ENCODE assay signal across 22 cellular contexts in genomic region chr2:127161176-127162136, GRCh38. TPM values are rescaled to one million over a fixed set of nuclear protein-coding genes. Genes with fewer than 3 reads are reported as not detected.
DNase-seq lines count a peak whose midpoint lies in the region; ATAC-seq and TF ChIP-seq lines count a peak whose summit lies in the region.
"Had no signal": no experiment of that assay in that cellular context is flagged by ENCODE, and none has a peak within 500 bp of the region (broad histone marks: within the 10 kb centered on the region; RNA-seq: fewer than 3 reads in every experiment).

No MANE protein-coding gene starts in this region.

- H3K9me3 ChIP-seq in HEK293 (ENCODE audit: control insufficient read depth, insufficient read depth, low read depth, low read length) (no peaks in the 10 kb centered on the region), WERI-Rb-1 (ENCODE audit: severe bottlenecking) (no peaks in the 10 kb centered on the region), Karpas-422 (ENCODE audit: low read length) (no peaks in the 10 kb centered on the region)
- H3K9me3 ChIP-seq: gastroesophageal sphincter, lower lobe of right lung, psoas muscle, suprapubic skin had no signal

- no peaks in the 10 kb centered on the region for H3K79me2 ChIP-seq in Karpas-422 (ENCODE audit: low read length)

- POLR2A ChIA-PET in HEK293 (lab: Yijun Ruan, JAX): no interaction called here

- no peak overlapping the region for H3K27ac Mint-ChIP-seq in osteocyte (ENCODE audit: unreplicated experiment)
- H3K27ac Mint-ChIP-seq: activated CD4-positive, alpha-beta T cell treated with anti-CD3 and anti-CD28 coated beads, Interleukin-2, amount 10 ng/mL, durations not matched to agents 7 days and 5 days; activated naive CD4-positive, alpha-beta T cell treated with anti-CD3 and anti-CD28 coated beads, Interleukin-2, amount 50 U/mL, for 24 hours; natural killer cell treated with Interleukin-12 subunit alpha and Interleukin-12 subunit beta and Interleukin-15 and Interleukin-18, amount 100 ng/mL, for 72 hours had no signal

- H3K36me3 Mint-ChIP-seq in osteocyte (ENCODE audit: unreplicated experiment): no peaks in the 10 kb centered on the region
- H3K36me3 Mint-ChIP-seq: activated naive CD4-positive, alpha-beta T cell treated with anti-CD3 and anti-CD28 coated beads, Interleukin-2, amount 50 U/mL, for 24 hours; natural killer cell treated with Interleukin-12 subunit alpha and Interleukin-12 subunit beta and Interleukin-15 and Interleukin-18, amount 100 ng/mL, for 72 hours had no signal

- peaks cover 62% of the 10 kb centered on the region for H3K4me1 Mint-ChIP-seq in osteocyte (ENCODE audit: unreplicated experiment)
- H3K4me1 Mint-ChIP-seq: activated naive CD4-positive, alpha-beta T cell treated with anti-CD3 and anti-CD28 coated beads, Interleukin-2, amount 50 U/mL, for 24 hours had no signal

- no peaks in the 10 kb centered on the region for H3K27me3 ChIP-seq in WERI-Rb-1 (ENCODE audit: insufficient read depth, low read depth, severe bottlenecking)
- no peaks in the 10 kb centered on the region for H3K27me3 ChIP-seq in Karpas-422 (ENCODE audit: low read length)
- H3K27me3 ChIP-seq: gastroesophageal sphincter, suprapubic skin had no signal

- H3K36me3 ChIP-seq in HEK293 (ENCODE audit: control insufficient read depth in 2 of 2, insufficient read depth in 1 of 2, low read length in 2 of 2) (no peaks in the 10 kb centered on the region), WERI-Rb-1 (no peaks in the 10 kb centered on the region), Karpas-422 (ENCODE audit: insufficient read depth, low read length) (no peaks in the 10 kb centered on the region)
- H3K36me3 ChIP-seq: gastroesophageal sphincter, lower lobe of right lung, suprapubic skin had no signal

- DNase-seq in WERI-Rb-1 (peak; percentile 78), islet precursor cell (peak; percentile 52), osteocyte (ENCODE audit: extremely low spot score, unreplicated experiment) (peak; percentile 30), amniotic stem cell (lab: John Stamatoyannopoulos, UW) (no peak), Karpas-422 (no peak)
- DNase-seq: activated CD4-positive, alpha-beta T cell treated with anti-CD3 and anti-CD28 coated beads, Interleukin-2, amount 10 ng/mL, durations not matched to agents 7 days and 5 days; cortex of kidney; GF-D8; lower lobe of right lung; psoas muscle; stimulated activated CD8-positive, alpha-beta memory T cell treated with anti-CD3 and anti-CD28 coated beads, Interleukin-4, amount 100 ng/mL, for 48 hours; SW 1271 had no signal

- H3K27ac ChIP-seq in HEK293 (ENCODE audit: extremely low read depth, low read depth, low read length) (no peak overlapping the region), WERI-Rb-1 (peak overlapping the region; percentile 37), Karpas-422 (ENCODE audit: low read length) (no peak overlapping the region)
- H3K27ac ChIP-seq: gastroesophageal sphincter, lower lobe of right lung, psoas muscle, suprapubic skin had no signal

- H3K4me3 ChIP-seq in HEK293 (ENCODE audit: low read depth, low read length) (no peak overlapping the region), WERI-Rb-1 (ENCODE audit: low read depth, low read length) (no peak overlapping the region), Karpas-422 (ENCODE audit: low read length) (no peak overlapping the region)
- H3K4me3 ChIP-seq: gastroesophageal sphincter, GM12878, lower lobe of right lung, psoas muscle, suprapubic skin had no signal

- TF ChIP-seq CTCF in HEK293 (tag by site-specific recombination; IDR thresholded peaks at IDR 0.05) (no peak), WERI-Rb-1 (IDR thresholded peaks at IDR 0.05; ENCODE audit: low read depth, low read length) (no peak), osteocyte (IDR thresholded peaks at IDR 0.05) (no peak)

- H3K9me2 ChIP-seq in Karpas-422 (replicated peaks; ENCODE audit: insufficient read depth, low read length): no peaks in the 10 kb centered on the region

- H3K9ac ChIP-seq in Karpas-422 (ENCODE audit: low read length): no peak overlapping the region

- H3K4me3 Mint-ChIP-seq in osteocyte (ENCODE audit: unreplicated experiment): no peak overlapping the region
- H3K4me3 Mint-ChIP-seq: activated CD4-positive, alpha-beta T cell treated with anti-CD3 and anti-CD28 coated beads, Interleukin-2, amount 10 ng/mL, durations not matched to agents 7 days and 5 days; activated naive CD4-positive, alpha-beta T cell treated with anti-CD3 and anti-CD28 coated beads, Interleukin-2, amount 50 U/mL, for 24 hours; natural killer cell treated with Interleukin-12 subunit alpha and Interleukin-12 subunit beta and Interleukin-15 and Interleukin-18, amount 100 ng/mL, for 72 hours had no signal

- no peaks in the 10 kb centered on the region for H4K20me1 ChIP-seq in Karpas-422 (ENCODE audit: insufficient read depth, low read depth, low read length)

- ATAC-seq in HG02885 (IDR thresholded peaks at IDR 0.05; ENCODE audit: poor library complexity, unreplicated experiment) (no peak), HG02759 (IDR thresholded peaks at IDR 0.05; ENCODE audit: unreplicated experiment) (no peak)
- ATAC-seq: gastroesophageal sphincter; GM12878; lower lobe of right lung; natural killer cell treated with Interleukin-12 subunit alpha and Interleukin-12 subunit beta and Interleukin-15 and Interleukin-18, amount 100 ng/mL, for 72 hours; psoas muscle; Right ventricle myocardium inferior had no signal

- no peaks in the 10 kb centered on the region for H3K4me1 ChIP-seq in HEK293 (ENCODE audit: control insufficient read depth, insufficient read depth, low read length)
- H3K4me1 ChIP-seq in Karpas-422 (ENCODE audit: low read length): no peaks in the 10 kb centered on the region
- H3K4me1 ChIP-seq: lower lobe of right lung, suprapubic skin had no signal

- no peak overlapping the region for H2AFZ ChIP-seq in Karpas-422 (ENCODE audit: low read length)

- CTCF ChIA-PET in HEK293 (lab: Yijun Ruan, JAX): interaction anchor here (1.2 kb wide), 1 partner anchor 94 kb away, joined by 4 read pairs; no protein-coding TSS in a partner anchor

- no peaks in the 10 kb centered on the region for H3K27me3 Mint-ChIP-seq in osteocyte (ENCODE audit: unreplicated experiment)
- H3K27me3 Mint-ChIP-seq: activated naive CD4-positive, alpha-beta T cell treated with anti-CD3 and anti-CD28 coated beads, Interleukin-2, amount 50 U/mL, for 24 hours had no signal

- H3K9me3 Mint-ChIP-seq in osteocyte (ENCODE audit: unreplicated experiment): no peaks in the 10 kb centered on the region
- H3K9me3 Mint-ChIP-seq: activated CD4-positive, alpha-beta T cell treated with anti-CD3 and anti-CD28 coated beads, Interleukin-2, amount 10 ng/mL, durations not matched to agents 7 days and 5 days; activated naive CD4-positive, alpha-beta T cell treated with anti-CD3 and anti-CD28 coated beads, Interleukin-2, amount 50 U/mL, for 24 hours; natural killer cell treated with Interleukin-12 subunit alpha and Interleukin-12 subunit beta and Interleukin-15 and Interleukin-18, amount 100 ng/mL, for 72 hours had no signal

- H3K4me2 ChIP-seq in Karpas-422 (ENCODE audit: low read depth, low read length, poor library complexity, severe bottlenecking): no peak overlapping the region

TF ChIP-seq in HEK293, 187 proteins besides CTCF, POLR2A, EP300 and RAD21:
- 0 out of 2 replicates have a peak, but pooled peaks have one; percentile 15 for TF ChIP-seq ZNF600 (tag by site-specific recombination; IDR thresholded peaks at IDR 0.05)
- TF ChIP-seq ZNF48 (tag by site-specific recombination; IDR thresholded peaks at IDR 0.05): no peak

RNA-seq across cellular contexts. Expression of gene BIN1, which starts 54.5 kb away (rescaled TPM):
- total RNA-seq in osteocyte: 101 TPM in 2 replicates
- total RNA-seq in Karpas-422 (2014; rRNA removed; shearing (Covaris generic); ENCODE audit: low replicate concordance): 8.4 and 17.8 TPM in 2 replicates

RNA-seq across cellular contexts. Expression of gene CYP27C1, which starts 58.6 kb away (rescaled TPM):
- 21.9 and 24.9 TPM in 2 replicates for total RNA-seq in osteocyte
- total RNA-seq in Karpas-422 (2014; rRNA removed; shearing (Covaris generic); ENCODE audit: low replicate concordance): not detected in 2 replicates
- total RNA-seq: activated CD4-positive, alpha-beta T cell treated with anti-CD3 and anti-CD28 coated beads, Interleukin-2, amount 10 ng/mL, durations not matched to agents 7 days and 5 days; endothelial cell of umbilical vein; GM12878; lower lobe of right lung; natural killer cell treated with Interleukin-12 subunit alpha and Interleukin-12 subunit beta and Interleukin-15 and Interleukin-18, amount 100 ng/mL, for 72 hours had no signal

Comparison
In these comparisons a context has a peak if more than half of its experiments do, and no peak if none do; other contexts are left out.
1. DNase-seq: peak in WERI-Rb-1 (single experiment), islet precursor cell (single experiment) and osteocyte (single experiment); none in amniotic stem cell (single experiment) and Karpas-422 (single experiment).
2. RNA of gene CYP27C1, which starts 58.6 kb away (total RNA-seq): 21.9 to 24.9 TPM in osteocyte; not detected in Karpas-422; every median in the first group is over 10 times any median in the second.